Comparison of ENCODE assay signal across 9 cellular contexts in the genomic region with DNA sequence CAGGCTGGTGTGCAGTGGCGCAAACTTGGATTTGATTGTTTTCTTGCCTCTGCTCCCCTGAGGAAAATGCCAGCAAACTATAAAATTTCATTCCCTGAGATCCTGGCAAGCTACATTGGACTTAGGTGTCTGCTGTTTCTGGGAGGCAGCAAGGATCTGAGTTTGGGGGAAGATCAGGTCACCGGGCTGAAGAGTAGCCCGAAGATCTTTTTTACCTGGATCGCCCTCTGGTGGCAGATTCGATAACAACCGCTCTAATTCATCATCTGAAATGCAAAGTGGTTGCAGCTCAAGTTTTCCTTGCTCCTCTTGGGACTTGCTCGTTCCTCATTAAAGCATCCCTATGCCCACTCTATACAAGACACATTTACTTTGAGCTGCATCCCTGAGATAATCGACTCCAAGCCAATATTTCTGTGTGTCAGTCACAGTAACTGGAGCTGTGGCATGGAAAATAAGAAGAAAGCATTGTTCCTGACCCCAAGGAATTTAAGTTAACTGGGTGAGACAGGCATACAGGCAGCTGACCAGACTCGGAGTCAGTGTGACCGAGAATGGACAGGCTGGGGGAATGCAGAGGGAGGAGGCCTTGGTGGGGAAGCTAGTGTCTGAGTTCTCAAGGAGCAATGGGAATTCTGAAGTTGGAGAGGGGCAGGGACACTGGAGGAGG.
A peak's percentile ranks its signal among the peaks of the same experiment; 100 is the strongest.
DNase-seq lines count a peak whose midpoint lies in the region; ATAC-seq, FAIRE-seq and TF ChIP-seq lines count a peak whose summit lies in the region.
"Had no signal": no experiment of that assay in that cellular context is flagged by ENCODE, and none has a peak within 500 bp of the region (broad histone marks: within the 10 kb centered on the region; RNA-seq: fewer than 3 reads in every experiment).

No MANE protein-coding gene starts in this region.

- H3K79me2 ChIP-seq in endothelial cell of umbilical vein (ENCODE audit: control insufficient read depth, insufficient read depth, low read length) = no peaks in the 10 kb centered on the region

- no TSS peak for BruUV-seq in endothelial cell of umbilical vein (replicated peaks; lab: Mats Ljungman, UMichigan)

- DNase-seq in AG08396 (ENCODE audit: low spot score) (peak; percentile 71), GM13976 (ENCODE audit: low spot score) (peak; percentile 66), NCI-H2227 treated with DMSO at 0.1 percent for 48 hours (lab: John Stamatoyannopoulos, UW) (peak; percentile 20), endothelial cell of umbilical vein (ENCODE audit: low read depth, low spot score) (peak; percentile 49), naive B cell (peak; percentile 23), superior temporal gyrus (ENCODE audit: extremely low spot score) (peak; percentile 87), suprapubic skin (ENCODE audit: low spot score in 2 of 2) (no peak)
- DNase-seq in activated CD8-positive, alpha-beta T cell treated with anti-CD3 and anti-CD28 coated beads for 36 hours = peak; percentile 77

- no peak for TF ChIP-seq POLR2A in endothelial cell of umbilical vein (IDR thresholded peaks at IDR 0.05; ENCODE audit: low read depth, low read length)
- no peak for TF ChIP-seq POLR2A in suprapubic skin (IDR thresholded peaks at IDR 0.05)

- H3K27ac ChIP-seq in endothelial cell of umbilical vein (ENCODE audit: insufficient read depth, low read depth, low read length) (no peak overlapping the region), suprapubic skin (no peak overlapping the region)

- CTCF ChIA-PET in activated CD8-positive, alpha-beta T cell treated with anti-CD3 and anti-CD28 coated beads for 36 hours (lab: Charles Lee) = interaction anchor here (0.6 to 6.0 kb wide), 34 partner anchors 8 to 537 kb away, joined by 3 to 55 read pairs (median 4); partner anchors contain the start of gene CDS2
- CTCF ChIA-PET in endothelial cell of umbilical vein (lab: Charles Lee) = interaction anchor here (0.7 to 6.9 kb wide), 26 partner anchors 8 to 322 kb away, joined by 3 to 228 read pairs (median 7); partner anchors contain the start of gene CDS2

- no peaks in the 10 kb centered on the region for H3K36me3 Mint-ChIP-seq in activated CD8-positive, alpha-beta T cell treated with anti-CD3 and anti-CD28 coated beads for 36 hours (ENCODE audit: low read depth)
- no peaks in the 10 kb centered on the region for H3K36me3 Mint-ChIP-seq in naive B cell

- in situ Hi-C loops in GM13976 (cut with MboI; ENCODE audit: low sequenced_read_pairs, unreplicated experiment) = no loop called here

- H2AFZ ChIP-seq in endothelial cell of umbilical vein (ENCODE audit: low read depth, low read length) = no peak overlapping the region

- peaks cover 23% of the 10 kb centered on the region for H3K27me3 Mint-ChIP-seq in activated CD8-positive, alpha-beta T cell treated with anti-CD3 and anti-CD28 coated beads for 36 hours
- H3K27me3 Mint-ChIP-seq in naive B cell = peaks cover 35 to 53% (median 38%) of the 10 kb centered on the region in 3 donors

- H3K4me1 ChIP-seq in endothelial cell of umbilical vein (ENCODE audit: control insufficient read depth, extremely low read depth, insufficient read depth, low read length) (no peaks in the 10 kb centered on the region), suprapubic skin (no peaks in the 10 kb centered on the region)

- no peaks in the 10 kb centered on the region for H3K9me3 Mint-ChIP-seq in activated CD8-positive, alpha-beta T cell treated with anti-CD3 and anti-CD28 coated beads for 36 hours
- peaks cover 0 to 5% (median 0%) of the 10 kb centered on the region in 7 donors for H3K9me3 Mint-ChIP-seq in naive B cell
- H3K9me3 Mint-ChIP-seq: stimulated activated naive CD8-positive, alpha-beta T cell treated with anti-CD3 and anti-CD28 coated beads, Interleukin-15, Interleukin-2, amounts not matched to agents 100 ng/mL and 50 ng/mL, for 24 hours had no signal

- H3K9me1 ChIP-seq in endothelial cell of umbilical vein (replicated peaks; ENCODE audit: control insufficient read depth, extremely low read depth, insufficient read depth, low read length) = no peaks in the 10 kb centered on the region

- H3K27me3 ChIP-seq in endothelial cell of umbilical vein (ENCODE audit: control insufficient read depth in 2 of 2, insufficient read depth in 2 of 2, low read length in 2 of 2) (peaks cover 3 to 13% of the 10 kb centered on the region in 2 experiments), suprapubic skin (peaks cover 23% of the 10 kb centered on the region)

- no peak for TF ChIP-seq EP300 in suprapubic skin (IDR thresholded peaks at IDR 0.05)

- H4K20me1 ChIP-seq in endothelial cell of umbilical vein (replicated peaks; ENCODE audit: control insufficient read depth, extremely low read depth, insufficient read depth, low read length) = no peaks in the 10 kb centered on the region

- no peak overlapping the region for H3K9ac ChIP-seq in endothelial cell of umbilical vein (replicated peaks; ENCODE audit: extremely low read depth, insufficient read depth, low read length)

- no peaks in the 10 kb centered on the region for H3K36me3 ChIP-seq in endothelial cell of umbilical vein (ENCODE audit: control insufficient read depth in 2 of 2, extremely low read depth in 1 of 2, insufficient read depth in 2 of 2, low read length in 2 of 2)
- H3K36me3 ChIP-seq in suprapubic skin = no peaks in the 10 kb centered on the region

- TF ChIP-seq CTCF in GM13976 (IDR thresholded peaks at IDR 0.05; ENCODE audit: borderline replicate concordance, control extremely low read depth, extremely low read depth, insufficient read depth, missing control alignments) (peak; percentile 62), endothelial cell of umbilical vein (IDR thresholded peaks at IDR 0.05; ENCODE audit: extremely low read depth in 1 of 2, insufficient read depth in 1 of 2, low read depth in 1 of 2, low read length in 2 of 2) (peak; percentile 61 to 65), suprapubic skin (IDR thresholded peaks at IDR 0.05) (peak in 1 of 2 donors; percentile 55)
- peak; percentile 67 for TF ChIP-seq CTCF in activated CD8-positive, alpha-beta T cell treated with anti-CD3 and anti-CD28 coated beads for 36 hours (IDR thresholded peaks at IDR 0.05)

- H3K4me2 ChIP-seq in endothelial cell of umbilical vein (ENCODE audit: insufficient read depth, low read length) = no peak overlapping the region

- H3K4me3 ChIP-seq in endothelial cell of umbilical vein (replicated peaks in 1 of 3; ENCODE audit: insufficient read depth in 1 of 3, low read depth in 1 of 3, low read length in 3 of 3) = no peak overlapping the region
- no peak overlapping the region for H3K4me3 ChIP-seq in suprapubic skin

- FAIRE-seq in endothelial cell of umbilical vein (lab: Jason Lieb, UNC) = peak; percentile 83

- dilution Hi-C loops in endothelial cell of umbilical vein (cut with MboI; ENCODE audit: extremely low pct_ligation_motif_present, low sequenced_read_pairs) = no loop called here

- WGBS in suprapubic skin = 14% methylated on average over 10 of the region's 10 CpGs

- H3K27ac Mint-ChIP-seq in activated CD8-positive, alpha-beta T cell treated with anti-CD3 and anti-CD28 coated beads for 36 hours = no peak overlapping the region
- H3K27ac Mint-ChIP-seq in naive B cell = peak overlapping the region in 1 of 6 donors; percentile 42
- H3K27ac Mint-ChIP-seq: stimulated activated naive CD8-positive, alpha-beta T cell treated with anti-CD3 and anti-CD28 coated beads, Interleukin-15, Interleukin-2, amounts not matched to agents 100 ng/mL and 50 ng/mL, for 24 hours had no signal

- H3K9me3 ChIP-seq in endothelial cell of umbilical vein (replicated peaks; ENCODE audit: control insufficient read depth, insufficient read depth, low read length) (no peaks in the 10 kb centered on the region), suprapubic skin (no peaks in the 10 kb centered on the region)

- no peaks in the 10 kb centered on the region for H3K4me1 Mint-ChIP-seq in activated CD8-positive, alpha-beta T cell treated with anti-CD3 and anti-CD28 coated beads for 36 hours (ENCODE audit: low read depth)
- peaks cover 0 to 3% (median 0%) of the 10 kb centered on the region in 3 donors for H3K4me1 Mint-ChIP-seq in naive B cell

- ATAC-seq in activated CD8-positive, alpha-beta T cell treated with anti-CD3 and anti-CD28 coated beads for 36 hours = peak; percentile 56
- ATAC-seq in naive B cell (ENCODE audit: low read depth in 2 of 2) = no peak

- intact Hi-C loops in activated CD8-positive, alpha-beta T cell treated with anti-CD3 and anti-CD28 coated beads for 36 hours (cut with micrococcal nuclease) = loop anchor here (5.0 kb wide), 1 partner anchor 241 kb away; no protein-coding TSS in a partner anchor
- intact Hi-C loops in endothelial cell of umbilical vein (cut with micrococcal nuclease) = loop anchor here (1.0 to 10.0 kb wide), 5 partner anchors 46 to 322 kb away; partner anchors contain the start of genes CDS2 and PROKR2

- no peak overlapping the region for H3K4me3 Mint-ChIP-seq in activated CD8-positive, alpha-beta T cell treated with anti-CD3 and anti-CD28 coated beads for 36 hours
- H3K4me3 Mint-ChIP-seq in naive B cell = no peak overlapping the region
- H3K4me3 Mint-ChIP-seq: stimulated activated naive CD8-positive, alpha-beta T cell treated with anti-CD3 and anti-CD28 coated beads, Interleukin-15, Interleukin-2, amounts not matched to agents 100 ng/mL and 50 ng/mL, for 24 hours had no signal

- POLR2A ChIA-PET in activated CD8-positive, alpha-beta T cell treated with anti-CD3 and anti-CD28 coated beads for 36 hours (lab: Charles Lee) = interaction anchor here (1.3 kb wide), 1 partner anchor 226 kb away, joined by 3 read pairs; no protein-coding TSS in a partner anchor
- POLR2A ChIA-PET in endothelial cell of umbilical vein (lab: Charles Lee) = no interaction called here

TF ChIP-seq in endothelial cell of umbilical vein, 7 proteins besides CTCF, POLR2A, EP300 and RAD21:
- TF ChIP-seq GATA2 (IDR thresholded peaks at IDR 0.05; ENCODE audit: insufficient read depth, insufficient read length, low read depth, low read length) = no peak
- TF ChIP-seq JUN (IDR thresholded peaks at IDR 0.05; ENCODE audit: borderline replicate concordance, insufficient read depth, insufficient read length, low read depth) = no peak
- no peak for TF ChIP-seq MYC (IDR thresholded peaks at IDR 0.05; ENCODE audit: low read depth, low read length)
- no peak for TF ChIP-seq EZH2 (IDR thresholded peaks at IDR 0.05; ENCODE audit: borderline replicate concordance, low read depth, low read length, severe bottlenecking)
- TF ChIP-seq POLR2AphosphoS5 (IDR thresholded peaks at IDR 0.05; ENCODE audit: insufficient read depth, low read depth, low read length) = no peak
- TF ChIP-seq FOS (IDR thresholded peaks at IDR 0.05; ENCODE audit: borderline replicate concordance, insufficient read depth, low read length) = no peak
- no peak for TF ChIP-seq MAX (IDR thresholded peaks at IDR 0.05; ENCODE audit: insufficient read depth, insufficient read length)

Comparison
In these comparisons a context has a peak if more than half of its experiments do, and no peak if none do; other contexts are left out.
1. DNase-seq: peak in AG08396 (single experiment), GM13976 (single experiment), NCI-H2227 treated with DMSO at 0.1 percent for 48 hours (single experiment), activated CD8-positive, alpha-beta T cell treated with anti-CD3 and anti-CD28 coated beads for 36 hours (single experiment), endothelial cell of umbilical vein (single experiment), naive B cell (single experiment) and superior temporal gyrus (single experiment); none in suprapubic skin (0 of 2).